In genomic region chr19:46373573-46374359, GRCh38 we compare ENCODE assay signal across 8 cellular contexts. TPM values are rescaled to one million over a fixed set of nuclear protein-coding genes. Genes with fewer than 3 reads are reported as not detected.
DNase-seq lines count a peak whose midpoint lies in the region; ATAC-seq and TF ChIP-seq lines count a peak whose summit lies in the region.

No MANE protein-coding gene starts in this region.

- peaks cover 7% of the 10 kb centered on the region for H3F3A ChIP-seq in smooth muscle cell (ENCODE audit: low read depth)

- H3K9ac ChIP-seq in adipocyte (ENCODE audit: low read length) (peak overlapping the region; percentile 47), smooth muscle cell (ENCODE audit: low read depth) (no peak overlapping the region)

- H3K4me3 ChIP-seq in ACC112 (ENCODE audit: low read depth, low read length), result no peak overlapping the region
- no peak overlapping the region for H3K4me3 ChIP-seq in adipocyte (ENCODE audit: low read length)
- no peak overlapping the region for H3K4me3 ChIP-seq in hepatocyte
- no peak overlapping the region for H3K4me3 ChIP-seq in smooth muscle cell

- ATAC-seq in GM21717 (IDR thresholded peaks at IDR 0.05; ENCODE audit: unreplicated experiment) (no peak), HG03039 (IDR thresholded peaks at IDR 0.05; ENCODE audit: unreplicated experiment) (no peak)

- H3K4me2 ChIP-seq in hepatocyte, result peak overlapping the region; percentile 56
- H3K4me2 ChIP-seq in smooth muscle cell, result peak overlapping the region; percentile 77

- peaks cover 13% of the 10 kb centered on the region for H4K20me1 ChIP-seq in hepatocyte (ENCODE audit: insufficient read depth, poor library complexity, severe bottlenecking)
- peaks cover 42% of the 10 kb centered on the region for H4K20me1 ChIP-seq in smooth muscle cell (ENCODE audit: low read depth)

- H3K4me1 ChIP-seq in ACC112 (ENCODE audit: control insufficient read depth, insufficient read depth, low read length, unreplicated experiment) (peaks cover 29% of the 10 kb centered on the region), adipocyte (ENCODE audit: control insufficient read depth, insufficient read depth, low read length) (peaks cover 35% of the 10 kb centered on the region), hepatocyte (ENCODE audit: insufficient read depth) (peaks cover 24% of the 10 kb centered on the region), smooth muscle cell (ENCODE audit: low read depth) (peaks cover 28% of the 10 kb centered on the region)

- H3K79me2 ChIP-seq in ACC112 (ENCODE audit: control insufficient read depth, insufficient read depth, low read length, unreplicated experiment), result peaks cover 28% of the 10 kb centered on the region
- peaks cover 33% of the 10 kb centered on the region for H3K79me2 ChIP-seq in hepatocyte
- H3K79me2 ChIP-seq in smooth muscle cell (ENCODE audit: low read depth), result peaks cover 27% of the 10 kb centered on the region

- no peak overlapping the region for H2AFZ ChIP-seq in ACC112 (ENCODE audit: low read length, unreplicated experiment)
- no peak overlapping the region for H2AFZ ChIP-seq in hepatocyte
- H2AFZ ChIP-seq in smooth muscle cell (ENCODE audit: low read depth), result no peak overlapping the region

- no peaks in the 10 kb centered on the region for H3K36me3 ChIP-seq in ACC112 (ENCODE audit: insufficient read depth, low read length)
- H3K36me3 ChIP-seq in adipocyte (ENCODE audit: control insufficient read depth, insufficient read depth, low read length, severe bottlenecking), result peaks cover 37% of the 10 kb centered on the region
- H3K36me3 ChIP-seq in hepatocyte (replicated peaks; ENCODE audit: insufficient read depth, low read depth), result no peaks in the 10 kb centered on the region
- H3K36me3 ChIP-seq in smooth muscle cell (ENCODE audit: low read depth), result no peaks in the 10 kb centered on the region

- H3K9me3 ChIP-seq in adipocyte (ENCODE audit: control insufficient read depth, low read length) (no peaks in the 10 kb centered on the region), hepatocyte (ENCODE audit: low read depth) (no peaks in the 10 kb centered on the region), smooth muscle cell (replicated peaks; ENCODE audit: low read depth) (no peaks in the 10 kb centered on the region)

- H3K27ac ChIP-seq in ACC112 (ENCODE audit: low read depth, low read length) (peak overlapping the region; percentile 65), hepatocyte (peak overlapping the region; percentile 70), smooth muscle cell (ENCODE audit: low read depth) (peak overlapping the region; percentile 88)

- H3K9me2 ChIP-seq in hepatocyte (replicated peaks; ENCODE audit: insufficient read depth), result no peaks in the 10 kb centered on the region

- DNase-seq in LHCN-M2 (ENCODE audit: low read depth) (peak; percentile 61), adipocyte (ENCODE audit: low read depth) (peak; percentile 64), hepatocyte (ENCODE audit: low spot score) (peak; percentile 57), smooth muscle cell (lab: John Stamatoyannopoulos, UW; ENCODE audit: unreplicated experiment) (no peak)
- no peak for DNase-seq in activated CD4-positive, CD25-positive, alpha-beta regulatory T cell (lab: John Stamatoyannopoulos, UW)

- TF ChIP-seq CTCF in hepatocyte (IDR thresholded peaks at IDR 0.05; ENCODE audit: poor library complexity), result no peak
- TF ChIP-seq CTCF in smooth muscle cell (IDR thresholded peaks at IDR 0.05; ENCODE audit: borderline replicate concordance, insufficient read depth, poor library complexity, severe bottlenecking), result no peak

- WGBS in hepatocyte (ENCODE audit: low lambda C conversion rate, missing lambda C conversion rate), result 56% methylated on average over 12 of the region's 15 CpGs
- WGBS in smooth muscle cell (ENCODE audit: low lambda C conversion rate), result 57% methylated on average over 15 of the region's 15 CpGs

- H3K27me3 ChIP-seq in ACC112 (ENCODE audit: insufficient read depth, low read length) (no peaks in the 10 kb centered on the region), adipocyte (replicated peaks; ENCODE audit: control insufficient read depth, insufficient read depth, low read length) (no peaks in the 10 kb centered on the region), hepatocyte (no peaks in the 10 kb centered on the region), smooth muscle cell (ENCODE audit: low read depth) (no peaks in the 10 kb centered on the region)

RNA-seq across cellular contexts. Expression of gene PPP5C, which starts 26.9 kb away (rescaled TPM):
- total RNA-seq in LHCN-M2 (2014; rRNA removed), result 89.7 and 97.8 TPM in 2 replicates
- polyA plus RNA-seq in LHCN-M2 (2012), result 64.1 TPM
- total RNA-seq in hepatocyte, result 48.6 and 51.2 TPM in 2 replicates
- polyA plus RNA-seq in hepatocyte, result 67.6 and 68.8 TPM in 2 replicates
- total RNA-seq in smooth muscle cell, result 34.5 and 44.9 TPM in 2 replicates
- 57.7 and 60.0 TPM in 2 replicates for polyA plus RNA-seq in smooth muscle cell

RNA-seq across cellular contexts. Expression of gene CCDC8, which starts 39.6 kb away (rescaled TPM):
- total RNA-seq in LHCN-M2 (2014; rRNA removed), result 17.5 and 18.5 TPM in 2 replicates
- polyA plus RNA-seq in LHCN-M2 (2012), result 6.6 TPM
- total RNA-seq in hepatocyte, result 36.4 and 51.7 TPM in 2 replicates
- 46.8 and 55.9 TPM in 2 replicates for polyA plus RNA-seq in hepatocyte
- 17.9 and 19.4 TPM in 2 replicates for total RNA-seq in smooth muscle cell
- 44.5 and 53.9 TPM in 2 replicates for polyA plus RNA-seq in smooth muscle cell

RNA-seq across cellular contexts. Expression of gene PNMA8C, which starts 55.0 kb away (rescaled TPM):
- total RNA-seq in LHCN-M2 (2014; rRNA removed), result 0.17 TPM in 1 of 2 replicates, not detected in the other
- 0.01 TPM for polyA plus RNA-seq in LHCN-M2 (2012)
- total RNA-seq in hepatocyte, result 0.27 TPM in 1 of 2 replicates, not detected in the other
- polyA plus RNA-seq in hepatocyte, result not detected in 2 replicates
- not detected in 2 replicates for total RNA-seq in smooth muscle cell
- polyA plus RNA-seq in smooth muscle cell, result not detected in 2 replicates

Comparison
In these comparisons a context has a peak if more than half of its experiments do, and no peak if none do; other contexts are left out.
1. DNase-seq: peak in LHCN-M2 (single experiment), adipocyte (single experiment) and hepatocyte (single experiment); none in smooth muscle cell (single experiment) and activated CD4-positive, CD25-positive, alpha-beta regulatory T cell (0 of 4).
2. Peak in every context shown above with its lines, with median percentiles within 50 percentile points of each other: H3K27ac ChIP-seq.